8 cellular contexts compared by ENCODE assay signal in genomic region chr10:72331575-72332422, GRCh38. TPM values are rescaled to one million over a fixed set of nuclear protein-coding genes. Genes with fewer than 3 reads are reported as not detected.
DNase-seq lines count a peak whose midpoint lies in the region; ATAC-seq and TF ChIP-seq lines count a peak whose summit lies in the region.

No MANE protein-coding gene starts in this region.

- DNase-seq in C1 segment of cervical spinal cord (lab: John Stamatoyannopoulos, UW) (peak in 13 of 14 donors; percentile 65 to 99 (median 90)), LoVo (ENCODE audit: low spot score) (peak; percentile 66), SHP77 (lab: John Stamatoyannopoulos, UW) (peak; percentile 83 to 85), germinal center (ENCODE audit: low spot score) (peak; percentile 90), omental fat pad (ENCODE audit: low spot score) (no peak), suprapubic skin (ENCODE audit: low spot score in 2 of 2) (no peak)
- peak; percentile 87 for DNase-seq in activated naive CD4-positive, alpha-beta T cell treated with Interleukin-2 at 50 U/mL for 16 hours

- no peak for TF ChIP-seq EP300 in suprapubic skin (IDR thresholded peaks at IDR 0.05)

- H3K4me1 ChIP-seq in suprapubic skin: peaks cover 89% of the 10 kb centered on the region

- H3K36me3 ChIP-seq in suprapubic skin: peaks cover 15% of the 10 kb centered on the region

- H3K9me3 ChIP-seq in suprapubic skin: no peaks in the 10 kb centered on the region

- peak; percentile 50 for ATAC-seq in GM19463 (IDR thresholded peaks at IDR 0.05; ENCODE audit: unreplicated experiment)
- peak; percentile 61 for ATAC-seq in omental fat pad (ENCODE audit: low FRiP score)

- 6% methylated on average over 18 of the region's 27 CpGs for WGBS in suprapubic skin

- peak overlapping the region; percentile 88 for H3K27ac ChIP-seq in suprapubic skin

- H3K27me3 ChIP-seq in suprapubic skin: no peaks in the 10 kb centered on the region

- H3K4me3 ChIP-seq in suprapubic skin: peak overlapping the region; percentile 19

- TF ChIP-seq POLR2A in suprapubic skin (IDR thresholded peaks at IDR 0.05): no peak

- TF ChIP-seq CTCF in omental fat pad (IDR thresholded peaks at IDR 0.05): no peak
- TF ChIP-seq CTCF in suprapubic skin (IDR thresholded peaks at IDR 0.05): peak; percentile 26 to 44

RNA-seq across cellular contexts. Expression of gene DNAJB12, which starts 22.9 kb away (rescaled TPM):
- 10 to 100 TPM; 35.0 to 41.1 (median 36.5) TPM for total RNA-seq in omental fat pad
- 10 to 100 TPM; 44.0 to 61.8 (median 46.7) TPM for total RNA-seq in suprapubic skin

RNA-seq across cellular contexts. Expression of gene DDIT4, which starts 58.1 kb away (rescaled TPM):
- 100 to 1,000 TPM in 3 of 4 donors, 10 to 100 TPM in 1; 56.2 to 527 (median 185) TPM for total RNA-seq in omental fat pad
- 100 to 1,000 TPM; 170 to 246 (median 225) TPM for total RNA-seq in suprapubic skin

Comparison
In these comparisons a context has a peak if more than half of its experiments do, and no peak if none do; other contexts are left out.
1. DNase-seq: peak in C1 segment of cervical spinal cord (13 of 14), LoVo (single experiment), SHP77 (2 of 2), activated naive CD4-positive, alpha-beta T cell treated with Interleukin-2 at 50 U/mL for 16 hours (single experiment) and germinal center (single experiment); none in omental fat pad (single experiment) and suprapubic skin (0 of 2).
2. CTCF ChIP-seq: peak in suprapubic skin (2 of 2); none in omental fat pad (0 of 3).